ENCODE assay signal across 37 cellular contexts in genomic region chr16:7561908-7562405, GRCh38.
"Had no signal": no experiment of that assay in that cellular context is flagged by ENCODE, and none has a peak within 500 bp of the region (broad histone marks: within the 10 kb centered on the region; RNA-seq: fewer than 3 reads in every experiment).

No MANE protein-coding gene starts in this region.

- H3K4me3 ChIP-seq: adrenal gland, ascending aorta, body of pancreas, breast epithelium, cardiac muscle cell had no signal

- H3K9me3 Mint-ChIP-seq: activated naive CD8-positive, alpha-beta T cell treated with anti-CD3 and anti-CD28 coated beads for 36 hours had no signal

- H3K27ac ChIP-seq: adrenal gland, ascending aorta, body of pancreas, brain microvascular endothelial cell, breast epithelium, cardiac muscle cell had no signal

- H3K27me3 ChIP-seq: adrenal gland, ascending aorta, body of pancreas, brain microvascular endothelial cell, breast epithelium had no signal

- H3K36me3 Mint-ChIP-seq: activated naive CD4-positive, alpha-beta T cell treated with anti-CD3 and anti-CD28 coated beads, Interleukin-2, amount 50 U/mL, for 24 hours; activated naive CD4-positive, alpha-beta T cell treated with anti-CD3 and anti-CD28 coated beads, Interleukin-2, amount 50 U/mL, for 72 hours; activated naive CD8-positive, alpha-beta T cell; activated naive CD8-positive, alpha-beta T cell treated with anti-CD3 and anti-CD28 coated beads for 36 hours; activated naive CD8-positive, alpha-beta T cell treated with anti-CD3 and anti-CD28 coated beads, Interleukin-2, amount 10 ng/mL, durations not matched to agents 7 days and 5 days; brain had no signal

- H3K36me3 ChIP-seq: adrenal gland, ascending aorta, brain microvascular endothelial cell, breast epithelium, cardiac muscle cell had no signal

- H3K27me3 Mint-ChIP-seq: activated naive CD4-positive, alpha-beta T cell treated with anti-CD3 and anti-CD28 coated beads, Interleukin-2, amount 50 U/mL, for 24 hours; activated naive CD8-positive, alpha-beta T cell; activated naive CD8-positive, alpha-beta T cell treated with anti-CD3 and anti-CD28 coated beads for 36 hours; activated naive CD8-positive, alpha-beta T cell treated with anti-CD3 and anti-CD28 coated beads, Interleukin-2, amount 10 ng/mL, durations not matched to agents 7 days and 5 days; activated naive CD8-positive, alpha-beta T cell treated with anti-CD3 and anti-CD28 coated beads, Interleukin-2, amount 50 U/mL, for 24 hours; activated T-cell treated with anti-CD3 and anti-CD28 coated beads, Interleukin-2, amount 50 U/mL, for 24 hours; activated T-helper 17 cell treated with anti-CD3 and anti-CD28 coated beads, Interleukin-2, amount 50 U/mL, for 72 hours; central memory CD8-positive, alpha-beta T cell had no signal

- DNase-seq: activated effector memory CD4-positive, alpha-beta T cell treated with anti-CD3 and anti-CD28 coated beads, Interleukin-2, amount 50 U/mL, for 16 hours; activated effector memory CD4-positive, alpha-beta T cell treated with Interleukin-2 at 50 U/mL for 16 hours; activated gamma-delta T cell; activated gamma-delta T cell treated with Interleukin-2 at 50 U/mL for 16 hours; activated naive CD4-positive, alpha-beta T cell; activated naive CD4-positive, alpha-beta T cell treated with anti-CD3 and anti-CD28 coated beads for 36 hours; activated naive CD4-positive, alpha-beta T cell treated with anti-CD3 and anti-CD28 coated beads, Interleukin-2, amount 50 U/mL, for 16 hours; activated naive CD4-positive, alpha-beta T cell treated with Interleukin-2 at 50 U/mL for 16 hours; activated naive CD8-positive, alpha-beta T cell treated with anti-CD3 and anti-CD28 coated beads for 36 hours; activated naive CD8-positive, alpha-beta T cell treated with anti-CD3 and anti-CD28 coated beads, Interleukin-2, amount 10 ng/mL, durations not matched to agents 7 days and 5 days; activated naive CD8-positive, alpha-beta T cell treated with anti-CD3 and anti-CD28 coated beads, Interleukin-2, amount 50 U/mL, for 24 hours; activated T-cell treated with anti-CD3 and anti-CD28 coated beads for 4 hours; activated T-cell treated with anti-CD3 and anti-CD28 coated beads, Interleukin-2, amount 50 U/mL, for 1 hour; activated T-cell treated with anti-CD3 and anti-CD28 coated beads, Interleukin-2, amount 50 U/mL, for 24 hours; activated T-cell treated with anti-CD3 and anti-CD28 coated beads, Interleukin-2, amount 50 U/mL, for 4 hours; activated T-cell treated with anti-CD3 and anti-CD28 coated beads, Interleukin-2, amount 50 U/mL, for 48 hours; activated T-cell treated with anti-CD3 and anti-CD28 coated beads, Interleukin-2, amount 50 U/mL, for 72 hours; adrenal gland; amniotic stem cell; amygdala; anterior cingulate cortex; aorta; body of pancreas; brain microvascular endothelial cell; central memory CD4-positive, alpha-beta T cell; cerebellar nuclear complex had no signal

- H3K4me1 Mint-ChIP-seq: activated naive CD4-positive, alpha-beta T cell treated with anti-CD3 and anti-CD28 coated beads, Interleukin-2, amount 50 U/mL, for 24 hours; activated naive CD8-positive, alpha-beta T cell treated with anti-CD3 and anti-CD28 coated beads for 36 hours; activated naive CD8-positive, alpha-beta T cell treated with anti-CD3 and anti-CD28 coated beads, Interleukin-2, amount 10 ng/mL, durations not matched to agents 7 days and 5 days; activated naive CD8-positive, alpha-beta T cell treated with anti-CD3 and anti-CD28 coated beads, Interleukin-2, amount 50 U/mL, for 24 hours; activated T-helper 17 cell treated with anti-CD3 and anti-CD28 coated beads, Interleukin-2, amount 50 U/mL, for 72 hours; central memory CD8-positive, alpha-beta T cell had no signal

- H3K4me3 Mint-ChIP-seq: activated naive CD4-positive, alpha-beta T cell treated with anti-CD3 and anti-CD28 coated beads for 36 hours; activated naive CD4-positive, alpha-beta T cell treated with anti-CD3 and anti-CD28 coated beads, Interleukin-2, amount 50 U/mL, for 24 hours; activated naive CD8-positive, alpha-beta T cell; activated naive CD8-positive, alpha-beta T cell treated with anti-CD3 and anti-CD28 coated beads for 36 hours; activated naive CD8-positive, alpha-beta T cell treated with anti-CD3 and anti-CD28 coated beads, Interleukin-2, amount 10 ng/mL, durations not matched to agents 7 days and 5 days; activated naive CD8-positive, alpha-beta T cell treated with anti-CD3 and anti-CD28 coated beads, Interleukin-2, amount 50 U/mL, for 24 hours; activated T-cell treated with anti-CD3 and anti-CD28 coated beads, Interleukin-2, amount 50 U/mL, for 24 hours; activated T-cell treated with anti-CD3 and anti-CD28 coated beads, Interleukin-2, amount 50 U/mL, for 4 hours; activated T-cell treated with anti-CD3 and anti-CD28 coated beads, Interleukin-2, amount 50 U/mL, for 72 hours; activated T-helper 1 cell treated with anti-CD3 and anti-CD28 coated beads, Interleukin-12 subunit alpha, Interleukin-12 subunit beta, Interleukin-2, Interleukin-4 antibody, amounts not matched to agents 30 ng/mL and 10 ng/mL and 1 ng/mL, durations not matched to agents 14 hours and 24 hours and 36 hours; activated T-helper 17 cell treated with anti-CD3 and anti-CD28 coated beads, Interleukin-2, amount 50 U/mL, for 72 hours; brain; central memory CD8-positive, alpha-beta T cell had no signal

- H3K27ac Mint-ChIP-seq: activated naive CD4-positive, alpha-beta T cell treated with anti-CD3 and anti-CD28 coated beads for 36 hours; activated naive CD4-positive, alpha-beta T cell treated with anti-CD3 and anti-CD28 coated beads, Interleukin-2, amount 50 U/mL, for 24 hours; activated naive CD4-positive, alpha-beta T cell treated with anti-CD3 and anti-CD28 coated beads, Interleukin-2, amount 50 U/mL, for 72 hours; activated naive CD8-positive, alpha-beta T cell; activated naive CD8-positive, alpha-beta T cell treated with anti-CD3 and anti-CD28 coated beads for 36 hours; activated naive CD8-positive, alpha-beta T cell treated with anti-CD3 and anti-CD28 coated beads, Interleukin-2, amount 10 ng/mL, durations not matched to agents 7 days and 5 days; activated naive CD8-positive, alpha-beta T cell treated with anti-CD3 and anti-CD28 coated beads, Interleukin-2, amount 50 U/mL, for 24 hours; activated T-cell treated with anti-CD3 and anti-CD28 coated beads, Interleukin-2, amount 50 U/mL, for 24 hours; activated T-cell treated with anti-CD3 and anti-CD28 coated beads, Interleukin-2, amount 50 U/mL, for 72 hours; activated T-helper 1 cell treated with anti-CD3 and anti-CD28 coated beads, Interleukin-12 subunit alpha, Interleukin-12 subunit beta, Interleukin-2, Interleukin-4 antibody, amounts not matched to agents 30 ng/mL and 10 ng/mL and 1 ng/mL, durations not matched to agents 14 hours and 24 hours and 36 hours; activated T-helper 17 cell treated with anti-CD3 and anti-CD28 coated beads, Interleukin-2, amount 50 U/mL, for 72 hours; activated T-helper 2 cell treated with anti-CD3 and anti-CD28 coated beads, Interferon-gamma antibody, Interleukin-2, Interleukin-4, amounts not matched to agents 10 μg/mL and 5 μg/mL and 100 μg/mL, durations not matched to agents 14 hours and 24 hours and 36 hours; brain had no signal

- H3K9me3 ChIP-seq: adrenal gland, ascending aorta, body of pancreas, breast epithelium had no signal

- H3K4me1 ChIP-seq: adrenal gland, ascending aorta, body of pancreas, breast epithelium had no signal

- ATAC-seq: activated naive CD4-positive, alpha-beta T cell treated with anti-CD3 and anti-CD28 coated beads, Interleukin-2, amount 50 U/mL, for 72 hours; activated naive CD8-positive, alpha-beta T cell treated with anti-CD3 and anti-CD28 coated beads, Interleukin-2, amount 50 U/mL, for 24 hours; activated T-cell treated with anti-CD3 and anti-CD28 coated beads, Interleukin-2, amount 50 U/mL, for 4 hours; activated T-cell treated with anti-CD3 and anti-CD28 coated beads, Interleukin-2, amount 50 U/mL, for 72 hours; activated T-helper 17 cell treated with anti-CD3 and anti-CD28 coated beads, Interleukin-2, amount 50 U/mL, for 72 hours; body of pancreas had no signal
